ENCODE assay signal across 20 cellular contexts in the genomic region with DNA sequence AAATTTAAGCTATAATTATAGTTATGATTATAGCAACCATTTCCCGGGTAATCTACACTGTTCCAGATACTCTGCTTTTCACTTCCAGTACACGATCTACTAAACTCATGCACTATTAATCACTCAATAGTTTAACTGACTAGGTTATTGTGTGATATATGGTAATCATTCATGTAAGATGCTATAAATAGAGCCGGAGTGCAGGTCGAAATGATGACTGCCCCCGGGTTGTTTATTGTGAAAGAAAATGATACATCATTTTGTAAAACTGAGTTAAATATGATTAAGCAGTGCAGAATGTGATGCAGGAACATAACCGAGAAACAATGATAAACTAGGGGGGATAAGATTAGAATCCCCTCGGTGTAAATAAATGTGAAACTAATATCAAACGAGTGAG.
DNase-seq lines count a peak whose midpoint lies in the region; TF ChIP-seq lines count a peak whose summit lies in the region.
"Had no signal": no experiment of that assay in that cellular context is flagged by ENCODE, and none has a peak within 500 bp of the region (broad histone marks: within the 10 kb centered on the region; RNA-seq: fewer than 3 reads in every experiment).

No MANE protein-coding gene starts in this region.

- dilution Hi-C loops in mammary epithelial cell (cut with HindIII; ENCODE audit: low sequenced_read_pairs): no loop called here

- H4K20me1 ChIP-seq in mammary epithelial cell (ENCODE audit: insufficient read depth, low read length): no peaks in the 10 kb centered on the region

- H3K9ac ChIP-seq in mammary epithelial cell (ENCODE audit: insufficient read depth, low read length): no peak overlapping the region

- H3K36me3 ChIP-seq in mammary epithelial cell (ENCODE audit: insufficient read depth, low read length) (no peaks in the 10 kb centered on the region), thyroid gland (no peaks in the 10 kb centered on the region)

- CTCF ChIA-PET in RWPE1 (lab: Yijun Ruan, JAX): no interaction called here
- CTCF ChIA-PET in mammary epithelial cell (lab: Charles Lee; ENCODE audit: low non-redundant PET): interaction anchor here (0.6 kb wide), 2 partner anchors 319 to 709 kb away, joined by 4 to 6 read pairs; no protein-coding TSS in a partner anchor

- DNase-seq in HCEC 1CT: peak; percentile 78
- DNase-seq in RWPE1 (ENCODE audit: low spot score): peak; percentile 2
- peak; percentile 19 for DNase-seq in mammary epithelial cell
- DNase-seq in iris pigment epithelial cell (ENCODE audit: low read depth): peak; percentile 45
- DNase-seq in thyroid gland: no peak
- no peak for DNase-seq in erythroblast (lab: John Stamatoyannopoulos, UW)
- no peak for DNase-seq in dermis blood vessel endothelial cell
- no peak for DNase-seq in medulla oblongata (ENCODE audit: extremely low spot score)
- DNase-seq: CD8-positive, alpha-beta memory T cell; DMS79 treated with DMSO at 0.1 percent for 48 hours; Karpas-422; NCI-H1092 treated with DMSO at 0.1 percent for 48 hours; NCI-H1436 treated with DMSO at 0.1 percent for 48 hours; NCI-H187 treated with DMSO at 0.1 percent for 48 hours; NCI-H2107; NCI-H446 treated with DMSO at 0.1 percent for 48 hours; NCI-H526; SIG-M5 had no signal

- H2AFZ ChIP-seq in mammary epithelial cell (ENCODE audit: low read depth, low read length): no peak overlapping the region

- POLR2A ChIA-PET in RWPE1 (lab: Yijun Ruan, JAX; ENCODE audit: low non-redundant PET): no interaction called here

- H3K27me3 ChIP-seq in mammary epithelial cell (ENCODE audit: insufficient read depth, low read length): no peaks in the 10 kb centered on the region
- no peaks in the 10 kb centered on the region for H3K27me3 ChIP-seq in thyroid gland

- H3K4me1 ChIP-seq in mammary epithelial cell (ENCODE audit: insufficient read depth, low read length) (no peaks in the 10 kb centered on the region), thyroid gland (no peaks in the 10 kb centered on the region)

- BruUV-seq in mammary epithelial cell (replicated peaks; lab: Mats Ljungman, UMichigan): no TSS peak

- 68% methylated on average over 8 of the region's 8 CpGs for WGBS in mammary epithelial cell (ENCODE audit: low coverage, missing lambda C conversion rate)
- 75 to 85% methylated on average over 8 of the region's 8 CpGs for WGBS in thyroid gland, 2 donors

- intact Hi-C loops in mammary epithelial cell (cut with micrococcal nuclease) (no loop called here), thyroid gland (cut with DNase I) (no loop called here)

- H3K4me3 ChIP-seq in mammary epithelial cell (replicated peaks in 1 of 3; ENCODE audit: insufficient read depth in 1 of 3, low read depth in 2 of 3, low read length in 3 of 3): no peak overlapping the region
- H3K4me3 ChIP-seq in thyroid gland (replicated peaks in 1 of 3): no peak overlapping the region
- H3K4me3 ChIP-seq: SK-N-MC had no signal

- in situ Hi-C loops in mammary epithelial cell (cut with MboI; ENCODE audit: low sequenced_read_pairs in 2 of 2): no loop called here

- TF ChIP-seq POLR2A in thyroid gland (IDR thresholded peaks at IDR 0.05): no peak
- TF ChIP-seq POLR2A in erythroblast (IDR thresholded peaks at IDR 0.05; ENCODE audit: low read length): no peak

- no peaks in the 10 kb centered on the region for H3K79me2 ChIP-seq in mammary epithelial cell (ENCODE audit: insufficient read depth, low read length)

- no peak for TF ChIP-seq CTCF in RWPE1 (conservative IDR thresholded peaks at IDR 0.05; ENCODE audit: low read depth)
- TF ChIP-seq CTCF in mammary epithelial cell (conservative IDR thresholded peaks at IDR 0.05 in 1 of 2, IDR thresholded peaks at IDR 0.05 in 1 of 2; ENCODE audit: extremely low read depth in 1 of 2, insufficient read depth in 1 of 2, low read depth in 1 of 2, low read length in 2 of 2): no peak
- TF ChIP-seq CTCF in thyroid gland (IDR thresholded peaks at IDR 0.05): no peak

- no peak overlapping the region for H3K4me2 ChIP-seq in mammary epithelial cell (ENCODE audit: insufficient read depth, low read depth, low read length)

- H3K27ac ChIP-seq in RWPE1 (no peak overlapping the region), mammary epithelial cell (ENCODE audit: insufficient read depth, low read depth, low read length) (no peak overlapping the region), thyroid gland (no peak overlapping the region)
- H3K27ac ChIP-seq: C4-2B, SK-N-MC had no signal

- H3K9me3 ChIP-seq in mammary epithelial cell (replicated peaks; ENCODE audit: insufficient read depth, low read length) (no peaks in the 10 kb centered on the region), thyroid gland (no peaks in the 10 kb centered on the region)

Comparison
In these comparisons a context has a peak if more than half of its experiments do, and no peak if none do; other contexts are left out.
1. DNase-seq: peak in HCEC 1CT (single experiment), RWPE1 (single experiment), mammary epithelial cell (single experiment) and iris pigment epithelial cell (single experiment); none in thyroid gland (0 of 2), erythroblast (0 of 2), dermis blood vessel endothelial cell (single experiment) and medulla oblongata (single experiment).